In genomic region chr12:70196732-70197361, GRCh38 we compare ENCODE assay signal across 1 cellular context.
TF ChIP-seq lines count a peak whose summit lies in the region.

No MANE protein-coding gene starts in this region.

TF ChIP-seq in SK-N-SH, 30 proteins besides CTCF, POLR2A, EP300 and RAD21 (continued from another document):
- TF ChIP-seq IRF3 (IDR thresholded peaks at IDR 0.05; ENCODE audit: low read depth, low read length) (no peak), SIN3A (IDR thresholded peaks at IDR 0.05; ENCODE audit: borderline replicate concordance, low read depth, low read length) (no peak), RCOR1 (IDR thresholded peaks at IDR 0.05; ENCODE audit: low read length) (no peak), NFIC (IDR thresholded peaks at IDR 0.05; ENCODE audit: borderline replicate concordance) (no peak), JUND (IDR thresholded peaks at IDR 0.05) (no peak), RXRA (IDR thresholded peaks at IDR 0.05; ENCODE audit: borderline replicate concordance, low read depth) (no peak), TAF1 (IDR thresholded peaks at IDR 0.05; ENCODE audit: borderline replicate concordance, low read depth, low read length) (no peak), TEAD4 (IDR thresholded peaks at IDR 0.05; ENCODE audit: borderline replicate concordance, insufficient read depth) (no peak), POLR2AphosphoS5 (IDR thresholded peaks at IDR 0.05; ENCODE audit: low read depth, low read length) (no peak), FOSL2 (IDR thresholded peaks at IDR 0.05; ENCODE audit: borderline replicate concordance, low read depth) (no peak), PBX3 (IDR thresholded peaks at IDR 0.05) (no peak), YY1 (IDR thresholded peaks at IDR 0.05; ENCODE audit: low read depth) (no peak), GATA2 (CRISPR knock-in tag; IDR thresholded peaks at IDR 0.05) (no peak)
